ENCODE assay signal across 1 cellular context in the genomic region with DNA sequence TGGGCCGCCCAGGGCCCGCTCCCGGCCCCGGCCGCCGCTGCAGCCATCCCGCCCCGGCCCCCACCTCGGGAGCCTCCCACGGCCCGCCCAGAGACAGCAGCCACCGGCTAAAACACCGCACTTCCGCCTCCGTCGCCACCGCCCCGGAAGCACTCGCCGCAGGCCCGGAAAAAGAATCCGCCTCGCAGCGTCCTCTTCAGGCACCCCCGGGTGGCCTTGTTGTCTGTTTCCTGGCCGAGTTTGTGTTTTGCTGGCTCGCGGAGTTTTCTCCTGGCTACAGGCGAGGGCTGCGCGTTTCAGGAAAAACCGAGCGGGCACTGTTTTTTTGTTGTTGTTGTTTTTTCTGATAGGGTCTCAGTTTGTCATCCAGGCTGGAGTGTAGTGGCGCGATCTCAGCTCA.
TF ChIP-seq lines count a peak whose summit lies in the region.
"Not testable (repeated sequence)": the region's sequence is repeated elsewhere in the genome, so short reads cannot be mapped to it uniquely, and the experiment has no call there.

A gene (minus strand): TSS at position 125 of the 400 bp plus-strand sequence. CDS start 78 bp downstream, at position 47.

TF ChIP-seq in K562, 482 proteins besides CTCF, POLR2A, EP300 and RAD21 (continued from another document and continues in another):
- TF ChIP-seq, protein P1, sequence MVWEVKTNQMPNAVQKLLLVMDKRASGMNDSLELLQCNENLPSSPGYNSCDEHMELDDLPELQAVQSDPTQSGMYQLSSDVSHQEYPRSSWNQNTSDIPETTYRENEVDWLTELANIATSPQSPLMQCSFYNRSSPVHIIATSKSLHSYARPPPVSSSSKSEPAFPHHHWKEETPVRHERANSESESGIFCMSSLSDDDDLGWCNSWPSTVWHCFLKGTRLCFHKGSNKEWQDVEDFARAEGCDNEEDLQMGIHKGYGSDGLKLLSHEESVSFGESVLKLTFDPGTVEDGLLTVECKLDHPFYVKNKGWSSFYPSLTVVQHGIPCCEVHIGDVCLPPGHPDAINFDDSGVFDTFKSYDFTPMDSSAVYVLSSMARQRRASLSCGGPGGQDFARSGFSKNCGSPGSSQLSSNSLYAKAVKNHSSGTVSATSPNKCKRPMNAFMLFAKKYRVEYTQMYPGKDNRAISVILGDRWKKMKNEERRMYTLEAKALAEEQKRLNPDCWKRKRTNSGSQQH (CRISPR knock-in tag; IDR thresholded peaks at IDR 0.05): 0 out of 2 replicates have a peak, but pooled peaks have one; percentile 22
- peak; percentile 20 for TF ChIP-seq POLR2B (IDR thresholded peaks at IDR 0.05; ENCODE audit: low read depth, partially characterized antibody)
- 0 out of 2 replicates have a peak, but pooled peaks have one; percentile 72 for TF ChIP-seq ZNF445 (CRISPR knock-in tag; IDR thresholded peaks at IDR 0.05; ENCODE audit: low read depth)
- TF ChIP-seq PHF8 (IDR thresholded peaks at IDR 0.05; ENCODE audit: borderline replicate concordance, low read length): peak; percentile 39; the same call in 1 of the 2 replicates
- TF ChIP-seq, protein P2, sequence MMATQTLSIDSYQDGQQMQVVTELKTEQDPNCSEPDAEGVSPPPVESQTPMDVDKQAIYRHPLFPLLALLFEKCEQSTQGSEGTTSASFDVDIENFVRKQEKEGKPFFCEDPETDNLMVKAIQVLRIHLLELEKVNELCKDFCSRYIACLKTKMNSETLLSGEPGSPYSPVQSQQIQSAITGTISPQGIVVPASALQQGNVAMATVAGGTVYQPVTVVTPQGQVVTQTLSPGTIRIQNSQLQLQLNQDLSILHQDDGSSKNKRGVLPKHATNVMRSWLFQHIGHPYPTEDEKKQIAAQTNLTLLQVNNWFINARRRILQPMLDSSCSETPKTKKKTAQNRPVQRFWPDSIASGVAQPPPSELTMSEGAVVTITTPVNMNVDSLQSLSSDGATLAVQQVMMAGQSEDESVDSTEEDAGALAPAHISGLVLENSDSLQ (IDR thresholded peaks at IDR 0.05): peak; percentile 42; the same call in 1 of the 2 replicates
- TF ChIP-seq, protein P3, sequence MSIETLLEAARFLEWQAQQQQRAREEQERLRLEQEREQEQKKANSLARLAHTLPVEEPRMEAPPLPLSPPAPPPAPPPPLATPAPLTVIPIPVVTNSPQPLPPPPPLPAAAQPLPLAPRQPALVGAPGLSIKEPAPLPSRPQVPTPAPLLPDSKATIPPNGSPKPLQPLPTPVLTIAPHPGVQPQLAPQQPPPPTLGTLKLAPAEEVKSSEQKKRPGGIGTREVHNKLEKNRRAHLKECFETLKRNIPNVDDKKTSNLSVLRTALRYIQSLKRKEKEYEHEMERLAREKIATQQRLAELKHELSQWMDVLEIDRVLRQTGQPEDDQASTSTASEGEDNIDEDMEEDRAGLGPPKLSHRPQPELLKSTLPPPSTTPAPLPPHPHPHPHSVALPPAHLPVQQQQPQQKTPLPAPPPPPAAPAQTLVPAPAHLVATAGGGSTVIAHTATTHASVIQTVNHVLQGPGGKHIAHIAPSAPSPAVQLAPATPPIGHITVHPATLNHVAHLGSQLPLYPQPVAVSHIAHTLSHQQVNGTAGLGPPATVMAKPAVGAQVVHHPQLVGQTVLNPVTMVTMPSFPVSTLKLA (conservative IDR thresholded peaks at IDR 0.05): 0 out of 4 replicates have a peak, but pooled peaks of 1 of the 2 experiments have one; percentile 53
- TF ChIP-seq, protein P4, sequence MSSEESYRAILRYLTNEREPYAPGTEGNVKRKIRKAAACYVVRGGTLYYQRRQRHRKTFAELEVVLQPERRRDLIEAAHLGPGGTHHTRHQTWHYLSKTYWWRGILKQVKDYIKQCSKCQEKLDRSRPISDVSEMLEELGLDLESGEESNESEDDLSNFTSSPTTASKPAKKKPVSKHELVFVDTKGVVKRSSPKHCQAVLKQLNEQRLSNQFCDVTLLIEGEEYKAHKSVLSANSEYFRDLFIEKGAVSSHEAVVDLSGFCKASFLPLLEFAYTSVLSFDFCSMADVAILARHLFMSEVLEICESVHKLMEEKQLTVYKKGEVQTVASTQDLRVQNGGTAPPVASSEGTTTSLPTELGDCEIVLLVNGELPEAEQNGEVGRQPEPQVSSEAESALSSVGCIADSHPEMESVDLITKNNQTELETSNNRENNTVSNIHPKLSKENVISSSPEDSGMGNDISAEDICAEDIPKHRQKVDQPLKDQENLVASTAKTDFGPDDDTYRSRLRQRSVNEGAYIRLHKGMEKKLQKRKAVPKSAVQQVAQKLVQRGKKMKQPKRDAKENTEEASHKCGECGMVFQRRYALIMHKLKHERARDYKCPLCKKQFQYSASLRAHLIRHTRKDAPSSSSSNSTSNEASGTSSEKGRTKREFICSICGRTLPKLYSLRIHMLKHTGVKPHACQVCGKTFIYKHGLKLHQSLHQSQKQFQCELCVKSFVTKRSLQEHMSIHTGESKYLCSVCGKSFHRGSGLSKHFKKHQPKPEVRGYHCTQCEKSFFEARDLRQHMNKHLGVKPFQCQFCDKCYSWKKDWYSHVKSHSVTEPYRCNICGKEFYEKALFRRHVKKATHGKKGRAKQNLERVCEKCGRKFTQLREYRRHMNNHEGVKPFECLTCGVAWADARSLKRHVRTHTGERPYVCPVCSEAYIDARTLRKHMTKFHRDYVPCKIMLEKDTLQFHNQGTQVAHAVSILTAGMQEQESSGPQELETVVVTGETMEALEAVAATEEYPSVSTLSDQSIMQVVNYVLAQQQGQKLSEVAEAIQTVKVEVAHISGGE (CRISPR knock-in tag; IDR thresholded peaks at IDR 0.05): peak; percentile 54 to 80 (median 56); a peak in 3 of 6 replicates
- TF ChIP-seq EHMT2 (IDR thresholded peaks at IDR 0.05): peak; percentile 97
- peak; percentile 89 for TF ChIP-seq GABPA (tag; conservative IDR thresholded peaks at IDR 0.05; ENCODE audit: low read depth)
- 0 out of 2 replicates have a peak, but pooled peaks have one; percentile 51 for TF ChIP-seq NFRKB (IDR thresholded peaks at IDR 0.05; ENCODE audit: low read depth)
- TF ChIP-seq NR2C1 (IDR thresholded peaks at IDR 0.05): peak; percentile 98
- peak; percentile 99 for TF ChIP-seq NR2C1 (tag; IDR thresholded peaks at IDR 0.05)
- TF ChIP-seq ATF7 (IDR thresholded peaks at IDR 0.05): peak; percentile 23; the same call in 1 of the 2 replicates
- TF ChIP-seq, protein P5, sequence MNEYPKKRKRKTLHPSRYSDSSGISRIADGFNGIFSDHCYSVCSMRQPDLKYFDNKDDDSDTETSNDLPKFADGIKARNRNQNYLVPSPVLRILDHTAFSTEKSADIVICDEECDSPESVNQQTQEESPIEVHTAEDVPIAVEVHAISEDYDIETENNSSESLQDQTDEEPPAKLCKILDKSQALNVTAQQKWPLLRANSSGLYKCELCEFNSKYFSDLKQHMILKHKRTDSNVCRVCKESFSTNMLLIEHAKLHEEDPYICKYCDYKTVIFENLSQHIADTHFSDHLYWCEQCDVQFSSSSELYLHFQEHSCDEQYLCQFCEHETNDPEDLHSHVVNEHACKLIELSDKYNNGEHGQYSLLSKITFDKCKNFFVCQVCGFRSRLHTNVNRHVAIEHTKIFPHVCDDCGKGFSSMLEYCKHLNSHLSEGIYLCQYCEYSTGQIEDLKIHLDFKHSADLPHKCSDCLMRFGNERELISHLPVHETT (CRISPR knock-in tag; conservative IDR thresholded peaks at IDR 0.05 in 1 of 2, IDR thresholded peaks at IDR 0.05 in 1 of 2): peak in 1 of 2 experiments; percentile 82; a peak in 2 of 4 replicates
- peak; percentile 56 for TF ChIP-seq MTA2 (IDR thresholded peaks at IDR 0.05; ENCODE audit: low read depth)
- TF ChIP-seq ZNF75A (CRISPR knock-in tag; IDR thresholded peaks at IDR 0.05): 0 out of 2 replicates have a peak, but pooled peaks have one; percentile 20
- TF ChIP-seq, protein P6, sequence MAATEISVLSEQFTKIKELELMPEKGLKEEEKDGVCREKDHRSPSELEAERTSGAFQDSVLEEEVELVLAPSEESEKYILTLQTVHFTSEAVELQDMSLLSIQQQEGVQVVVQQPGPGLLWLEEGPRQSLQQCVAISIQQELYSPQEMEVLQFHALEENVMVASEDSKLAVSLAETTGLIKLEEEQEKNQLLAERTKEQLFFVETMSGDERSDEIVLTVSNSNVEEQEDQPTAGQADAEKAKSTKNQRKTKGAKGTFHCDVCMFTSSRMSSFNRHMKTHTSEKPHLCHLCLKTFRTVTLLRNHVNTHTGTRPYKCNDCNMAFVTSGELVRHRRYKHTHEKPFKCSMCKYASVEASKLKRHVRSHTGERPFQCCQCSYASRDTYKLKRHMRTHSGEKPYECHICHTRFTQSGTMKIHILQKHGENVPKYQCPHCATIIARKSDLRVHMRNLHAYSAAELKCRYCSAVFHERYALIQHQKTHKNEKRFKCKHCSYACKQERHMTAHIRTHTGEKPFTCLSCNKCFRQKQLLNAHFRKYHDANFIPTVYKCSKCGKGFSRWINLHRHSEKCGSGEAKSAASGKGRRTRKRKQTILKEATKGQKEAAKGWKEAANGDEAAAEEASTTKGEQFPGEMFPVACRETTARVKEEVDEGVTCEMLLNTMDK (IDR thresholded peaks at IDR 0.05; ENCODE audit: borderline replicate concordance, insufficient read depth, low read depth, low read length, poor library complexity, severe bottlenecking): peak; percentile 38
- peak; percentile 80 for TF ChIP-seq ELF1 (tag; IDR thresholded peaks at IDR 0.05)
- TF ChIP-seq GABPB1 (CRISPR knock-in tag; IDR thresholded peaks at IDR 0.05): peak; percentile 81
- TF ChIP-seq SMAD3 (CRISPR knock-in tag; conservative IDR thresholded peaks at IDR 0.05): 0 out of 2 replicates have a peak, but pooled peaks have one; percentile 41
- TF ChIP-seq NR2C2 (CRISPR knock-in tag; IDR thresholded peaks at IDR 0.05): peak; percentile 93
- peak; percentile 93 for TF ChIP-seq NR2C2 (tag; IDR thresholded peaks at IDR 0.05)
- TF ChIP-seq, protein P7, sequence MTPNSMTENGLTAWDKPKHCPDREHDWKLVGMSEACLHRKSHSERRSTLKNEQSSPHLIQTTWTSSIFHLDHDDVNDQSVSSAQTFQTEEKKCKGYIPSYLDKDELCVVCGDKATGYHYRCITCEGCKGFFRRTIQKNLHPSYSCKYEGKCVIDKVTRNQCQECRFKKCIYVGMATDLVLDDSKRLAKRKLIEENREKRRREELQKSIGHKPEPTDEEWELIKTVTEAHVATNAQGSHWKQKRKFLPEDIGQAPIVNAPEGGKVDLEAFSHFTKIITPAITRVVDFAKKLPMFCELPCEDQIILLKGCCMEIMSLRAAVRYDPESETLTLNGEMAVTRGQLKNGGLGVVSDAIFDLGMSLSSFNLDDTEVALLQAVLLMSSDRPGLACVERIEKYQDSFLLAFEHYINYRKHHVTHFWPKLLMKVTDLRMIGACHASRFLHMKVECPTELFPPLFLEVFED (CRISPR knock-in tag; conservative IDR thresholded peaks at IDR 0.05): 0 out of 2 replicates have a peak, but pooled peaks have one; percentile 35
- TF ChIP-seq BCL6 (CRISPR knock-in tag; IDR thresholded peaks at IDR 0.05): 0 out of 2 replicates have a peak, but pooled peaks have one; percentile 47
- TF ChIP-seq, protein P8, sequence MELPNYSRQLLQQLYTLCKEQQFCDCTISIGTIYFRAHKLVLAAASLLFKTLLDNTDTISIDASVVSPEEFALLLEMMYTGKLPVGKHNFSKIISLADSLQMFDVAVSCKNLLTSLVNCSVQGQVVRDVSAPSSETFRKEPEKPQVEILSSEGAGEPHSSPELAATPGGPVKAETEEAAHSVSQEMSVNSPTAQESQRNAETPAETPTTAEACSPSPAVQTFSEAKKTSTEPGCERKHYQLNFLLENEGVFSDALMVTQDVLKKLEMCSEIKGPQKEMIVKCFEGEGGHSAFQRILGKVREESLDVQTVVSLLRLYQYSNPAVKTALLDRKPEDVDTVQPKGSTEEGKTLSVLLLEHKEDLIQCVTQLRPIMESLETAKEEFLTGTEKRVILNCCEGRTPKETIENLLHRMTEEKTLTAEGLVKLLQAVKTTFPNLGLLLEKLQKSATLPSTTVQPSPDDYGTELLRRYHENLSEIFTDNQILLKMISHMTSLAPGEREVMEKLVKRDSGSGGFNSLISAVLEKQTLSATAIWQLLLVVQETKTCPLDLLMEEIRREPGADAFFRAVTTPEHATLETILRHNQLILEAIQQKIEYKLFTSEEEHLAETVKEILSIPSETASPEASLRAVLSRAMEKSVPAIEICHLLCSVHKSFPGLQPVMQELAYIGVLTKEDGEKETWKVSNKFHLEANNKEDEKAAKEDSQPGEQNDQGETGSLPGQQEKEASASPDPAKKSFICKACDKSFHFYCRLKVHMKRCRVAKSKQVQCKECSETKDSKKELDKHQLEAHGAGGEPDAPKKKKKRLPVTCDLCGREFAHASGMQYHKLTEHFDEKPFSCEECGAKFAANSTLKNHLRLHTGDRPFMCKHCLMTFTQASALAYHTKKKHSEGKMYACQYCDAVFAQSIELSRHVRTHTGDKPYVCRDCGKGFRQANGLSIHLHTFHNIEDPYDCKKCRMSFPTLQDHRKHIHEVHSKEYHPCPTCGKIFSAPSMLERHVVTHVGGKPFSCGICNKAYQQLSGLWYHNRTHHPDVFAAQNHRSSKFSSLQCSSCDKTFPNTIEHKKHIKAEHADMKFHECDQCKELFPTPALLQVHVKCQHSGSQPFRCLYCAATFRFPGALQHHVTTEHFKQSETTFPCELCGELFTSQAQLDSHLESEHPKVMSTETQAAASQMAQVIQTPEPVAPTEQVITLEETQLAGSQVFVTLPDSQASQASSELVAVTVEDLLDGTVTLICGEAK (IDR thresholded peaks at IDR 0.05): peak; percentile 97
- TF ChIP-seq, protein P8 (CRISPR knock-in tag; IDR thresholded peaks at IDR 0.05): not testable (repeated sequence)
- TF ChIP-seq POLR2AphosphoS5 (IDR thresholded peaks at IDR 0.05; ENCODE audit: control insufficient read depth, insufficient read depth, low read depth, low read length): peak; percentile 35; the same call in 1 of the 2 replicates
- peak; percentile 83 to 89 for TF ChIP-seq FOXK2 (conservative IDR thresholded peaks at IDR 0.05 in 1 of 2, IDR thresholded peaks at IDR 0.05 in 1 of 2; ENCODE audit: low read depth in 2 of 2)
- 0 out of 2 replicates have a peak, but pooled peaks have one; percentile 46 for TF ChIP-seq NR4A1 (CRISPR knock-in tag; IDR thresholded peaks at IDR 0.05)
- TF ChIP-seq NR4A1 (tag; IDR thresholded peaks at IDR 0.05): not testable (repeated sequence)
- TF ChIP-seq SMAD4 (CRISPR knock-in tag; conservative IDR thresholded peaks at IDR 0.05): peak; percentile 45; the same call in 1 of the 2 replicates
- TF ChIP-seq RB1 (IDR thresholded peaks at IDR 0.05; ENCODE audit: low read depth): 0 out of 2 replicates have a peak, but pooled peaks have one; percentile 32
